In the genomic region with DNA sequence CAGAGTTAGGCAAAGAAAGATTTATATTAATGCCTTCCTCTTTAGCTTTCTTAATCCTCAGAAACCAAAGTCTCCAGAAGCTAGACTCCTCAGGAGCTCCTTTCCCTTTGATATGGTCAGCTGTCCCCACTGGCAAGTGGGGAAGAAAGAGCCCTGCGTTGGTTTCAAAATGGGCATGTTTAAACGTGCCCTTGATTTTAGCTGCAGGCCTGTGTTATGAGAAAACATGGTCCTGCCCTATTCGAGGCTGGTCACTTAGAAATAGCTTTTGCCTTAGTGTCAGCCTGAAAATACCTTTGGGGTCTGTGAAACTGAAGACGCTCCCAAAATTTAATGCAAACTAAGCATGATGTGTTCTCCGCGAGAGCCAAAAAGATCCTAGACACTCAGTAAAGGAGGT, we compare ENCODE assay signal across 35 cellular contexts.
DNase-seq lines count a peak whose midpoint lies in the region; ATAC-seq and TF ChIP-seq lines count a peak whose summit lies in the region.
"Had no signal": no experiment of that assay in that cellular context is flagged by ENCODE, and none has a peak within 500 bp of the region (broad histone marks: within the 10 kb centered on the region; RNA-seq: fewer than 3 reads in every experiment).

No MANE protein-coding gene starts in this region.

- H3K27me3 ChIP-seq in Loucy (ENCODE audit: insufficient read depth, low read length, poor library complexity, severe bottlenecking) (no peaks in the 10 kb centered on the region), esophagus squamous epithelium (no peaks in the 10 kb centered on the region), prostate gland (replicated peaks; ENCODE audit: insufficient read depth) (no peaks in the 10 kb centered on the region)
- H3K27me3 ChIP-seq: colonic mucosa, pancreas, spleen, testis, uterus had no signal

- 29 to 33% methylated on average over 6 of the region's 6 CpGs for WGBS in esophagus squamous epithelium, 2 donors
- 51% methylated on average over 6 of the region's 6 CpGs for WGBS in prostate gland

- H3F3A ChIP-seq in Loucy (ENCODE audit: low read depth): no peaks in the 10 kb centered on the region

- H3K27ac ChIP-seq in esophagus squamous epithelium (peak overlapping the region; percentile 41 to 82 (median 66)), prostate gland (no peak overlapping the region)
- H3K27ac ChIP-seq: colonic mucosa, lower lobe of right lung, pancreas, spleen, testis, uterus had no signal

- H3K79me2 ChIP-seq in Loucy (ENCODE audit: insufficient read depth, low read length): no peaks in the 10 kb centered on the region

- H3K27ac Mint-ChIP-seq in brain (peak overlapping the region in 3 of 5 experiments; percentile 1 to 88 (median 66)), T-helper 17 cell (no peak overlapping the region)
- H3K27ac Mint-ChIP-seq: activated naive CD8-positive, alpha-beta T cell; activated T-cell treated with anti-CD3 and anti-CD28 coated beads, Interleukin-2, amount 50 U/mL, for 24 hours; B cell; CD8-positive, alpha-beta T cell; effector memory CD8-positive, alpha-beta T cell; natural killer cell treated with Interleukin-12 subunit alpha and Interleukin-12 subunit beta and Interleukin-15 and Interleukin-18, amount 100 ng/mL, for 72 hours; stimulated activated naive CD8-positive, alpha-beta T cell treated with anti-CD3 and anti-CD28 coated beads, Interleukin-15, Interleukin-2, amounts not matched to agents 100 ng/mL and 50 ng/mL, for 24 hours had no signal

- H3K4me2 ChIP-seq in Loucy (ENCODE audit: low read depth, low read length, poor library complexity, severe bottlenecking): peak overlapping the region; percentile 35

- peaks cover 44% of the 10 kb centered on the region for H3K4me1 Mint-ChIP-seq in brain
- H3K4me1 Mint-ChIP-seq in T-helper 17 cell: no peaks in the 10 kb centered on the region
- H3K4me1 Mint-ChIP-seq: B cell had no signal

- H3K4me1 ChIP-seq in Loucy (ENCODE audit: insufficient read depth, low read length, poor library complexity, severe bottlenecking) (peaks cover 43% of the 10 kb centered on the region), esophagus squamous epithelium (peaks cover 3 to 47% (median 5%) of the 10 kb centered on the region in 3 donors), prostate gland (replicated peaks) (no peaks in the 10 kb centered on the region)
- H3K4me1 ChIP-seq: colonic mucosa, lower lobe of right lung, pancreas, spleen, testis, uterus had no signal

- no peak overlapping the region for H2AFZ ChIP-seq in Loucy (ENCODE audit: low read length)

- H3K9ac ChIP-seq in Loucy (ENCODE audit: low read depth, low read length, poor library complexity, severe bottlenecking): peak overlapping the region; percentile 37

- H3K9me3 ChIP-seq in Loucy (ENCODE audit: insufficient read depth, low read depth, low read length) (no peaks in the 10 kb centered on the region), esophagus squamous epithelium (no peaks in the 10 kb centered on the region), prostate gland (no peaks in the 10 kb centered on the region), T-helper 17 cell (ENCODE audit: control insufficient read depth, low read length, poor library complexity, severe bottlenecking) (no peaks in the 10 kb centered on the region)
- H3K9me3 ChIP-seq: colonic mucosa, lower lobe of right lung, mucosa of descending colon, pancreas, spleen, testis, uterus had no signal

- H3K36me3 ChIP-seq in Loucy (ENCODE audit: insufficient read depth, low read length) (no peaks in the 10 kb centered on the region), esophagus squamous epithelium (no peaks in the 10 kb centered on the region), prostate gland (no peaks in the 10 kb centered on the region)
- H3K36me3 ChIP-seq: colonic mucosa, lower lobe of right lung, pancreas, spleen, uterus had no signal

- intact Hi-C loops in esophagus squamous epithelium (cut with DNase I): no loop called here
- intact Hi-C loops in prostate gland (cut with DNase I): no loop called here

- H3K9me2 ChIP-seq in Loucy (replicated peaks; ENCODE audit: low read depth, low read length): no peaks in the 10 kb centered on the region

- H4K20me1 ChIP-seq in Loucy (ENCODE audit: insufficient read depth, low read length, poor library complexity, severe bottlenecking): no peaks in the 10 kb centered on the region

- H3K36me3 Mint-ChIP-seq in brain: no peaks in the 10 kb centered on the region
- H3K36me3 Mint-ChIP-seq in T-helper 17 cell (ENCODE audit: low read depth): no peaks in the 10 kb centered on the region
- H3K36me3 Mint-ChIP-seq: activated naive CD8-positive, alpha-beta T cell; CD8-positive, alpha-beta T cell; natural killer cell treated with Interleukin-12 subunit alpha and Interleukin-12 subunit beta and Interleukin-15 and Interleukin-18, amount 100 ng/mL, for 72 hours had no signal

- no peak overlapping the region for H3K4me3 ChIP-seq in Loucy (ENCODE audit: low read length, poor library complexity, severe bottlenecking)
- H3K4me3 ChIP-seq in esophagus squamous epithelium: no peak overlapping the region
- no peak overlapping the region for H3K4me3 ChIP-seq in prostate gland
- H3K4me3 ChIP-seq: colonic mucosa, GM12878, lower lobe of right lung, mucosa of descending colon, pancreas, spleen, testis, uterus had no signal

- peaks cover 53% of the 10 kb centered on the region for H3K27me3 Mint-ChIP-seq in brain
- no peaks in the 10 kb centered on the region for H3K27me3 Mint-ChIP-seq in T-helper 17 cell
- H3K27me3 Mint-ChIP-seq: activated naive CD8-positive, alpha-beta T cell; activated T-cell treated with anti-CD3 and anti-CD28 coated beads, Interleukin-2, amount 50 U/mL, for 24 hours; B cell; effector memory CD8-positive, alpha-beta T cell; stimulated activated naive CD8-positive, alpha-beta T cell treated with anti-CD3 and anti-CD28 coated beads, Interleukin-15, Interleukin-2, amounts not matched to agents 100 ng/mL and 50 ng/mL, for 24 hours had no signal

- DNase-seq in esophagus squamous epithelium (lab: John Stamatoyannopoulos, UW): no peak
- DNase-seq in prostate gland (ENCODE audit: low spot score): peak; percentile 24
- DNase-seq in NCI-H146 treated with DMSO at 0.1 percent for 48 hours (lab: John Stamatoyannopoulos, UW; ENCODE audit: unreplicated experiment): no peak
- no peak for DNase-seq in T-helper 17 cell
- no peak for DNase-seq in DMS 273 (lab: John Stamatoyannopoulos, UW; ENCODE audit: unreplicated experiment)
- DNase-seq: ACHN; activated effector memory CD4-positive, alpha-beta T cell treated with anti-CD3 and anti-CD28 coated beads, Interleukin-2, amount 50 U/mL, for 16 hours; activated T-cell treated with anti-CD3 and anti-CD28 coated beads, Interleukin-2, amount 50 U/mL, for 24 hours; CD8-positive, alpha-beta T cell; colonic mucosa; DMS 273 treated with DMSO at 0.1 percent for 48 hours; effector memory CD8-positive, alpha-beta T cell; HCEC 1CT; KG1; lower lobe of right lung; mucosa of descending colon; NCI-H1436 treated with DMSO at 0.1 percent for 48 hours; NCI-H2107; NCI-H446; NCI-H82; pancreas; right cardiac atrium; RPMI8226; spleen; stimulated activated CD4-positive, alpha-beta T cell treated with anti-CD3 and anti-CD28 coated beads, Interleukin-2, amount 100 ng/mL, for 24 hours; T-helper 1 cell; testis; uterus had no signal

- H3K9me3 Mint-ChIP-seq in brain: peaks cover 0 to 5% (median 0%) of the 10 kb centered on the region in 5 experiments
- H3K9me3 Mint-ChIP-seq: effector memory CD8-positive, alpha-beta T cell; natural killer cell treated with Interleukin-12 subunit alpha and Interleukin-12 subunit beta and Interleukin-15 and Interleukin-18, amount 100 ng/mL, for 72 hours; stimulated activated naive CD8-positive, alpha-beta T cell treated with anti-CD3 and anti-CD28 coated beads, Interleukin-15, Interleukin-2, amounts not matched to agents 100 ng/mL and 50 ng/mL, for 24 hours had no signal

- no peak for TF ChIP-seq CTCF in Loucy (conservative IDR thresholded peaks at IDR 0.05; ENCODE audit: low read length)
- TF ChIP-seq CTCF in brain (conservative IDR thresholded peaks at IDR 0.05): no peak
- TF ChIP-seq CTCF in esophagus squamous epithelium (IDR thresholded peaks at IDR 0.05): no peak
- no peak for TF ChIP-seq CTCF in prostate gland (IDR thresholded peaks at IDR 0.05)

- TF ChIP-seq POLR2A in esophagus squamous epithelium (IDR thresholded peaks at IDR 0.05) (no peak), prostate gland (IDR thresholded peaks at IDR 0.05) (no peak)

- no peak for ATAC-seq in T-helper 17 cell
- ATAC-seq: CD8-positive, alpha-beta T cell; effector memory CD8-positive, alpha-beta T cell; GM12878; lower lobe of right lung; mucosa of descending colon; natural killer cell treated with Interleukin-12 subunit alpha and Interleukin-12 subunit beta and Interleukin-15 and Interleukin-18, amount 100 ng/mL, for 72 hours; pancreas; right cardiac atrium had no signal

- no peak overlapping the region for H3K4me3 Mint-ChIP-seq in brain
- H3K4me3 Mint-ChIP-seq in T-helper 17 cell: no peak overlapping the region
- H3K4me3 Mint-ChIP-seq: activated naive CD8-positive, alpha-beta T cell; activated T-cell treated with anti-CD3 and anti-CD28 coated beads, Interleukin-2, amount 50 U/mL, for 24 hours; B cell; CD8-positive, alpha-beta T cell; effector memory CD8-positive, alpha-beta T cell; natural killer cell treated with Interleukin-12 subunit alpha and Interleukin-12 subunit beta and Interleukin-15 and Interleukin-18, amount 100 ng/mL, for 72 hours; stimulated activated naive CD8-positive, alpha-beta T cell treated with anti-CD3 and anti-CD28 coated beads, Interleukin-15, Interleukin-2, amounts not matched to agents 100 ng/mL and 50 ng/mL, for 24 hours had no signal

Comparison
In these comparisons a context has a peak if more than half of its experiments do, and no peak if none do; other contexts are left out.
1. H3K27ac ChIP-seq: peak in esophagus squamous epithelium (4 of 4); none in prostate gland (0 of 2).